In the genomic region with DNA sequence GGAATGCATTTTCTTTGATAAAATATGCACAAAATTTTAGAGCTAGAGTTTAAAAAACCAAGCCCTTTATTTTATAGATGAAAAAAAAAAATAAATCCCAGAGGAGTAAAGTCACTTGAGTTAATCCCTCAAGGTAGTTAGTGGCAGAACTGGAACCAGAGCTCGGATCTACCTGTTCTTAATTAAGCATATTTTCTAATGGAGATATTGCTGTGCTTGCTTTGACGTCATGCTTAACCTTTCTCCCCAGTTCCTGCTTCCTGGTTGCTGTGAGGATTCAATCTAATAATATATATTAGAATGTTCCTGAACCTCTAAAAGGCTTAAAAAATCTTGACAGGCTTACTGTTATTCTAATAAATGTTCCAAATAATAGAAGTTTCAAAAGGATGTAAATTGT, we compare ENCODE assay signal across 21 cellular contexts.
"Had no signal": no experiment of that assay in that cellular context is flagged by ENCODE, and none has a peak within 500 bp of the region (broad histone marks: within the 10 kb centered on the region; RNA-seq: fewer than 3 reads in every experiment).

No MANE protein-coding gene starts in this region.

- DNase-seq: colonic mucosa; cortex of kidney; effector CD8-positive, alpha-beta T cell; effector memory CD8-positive, alpha-beta T cell; esophagus squamous epithelium; foreskin fibroblast; foreskin melanocyte; gastrocnemius medialis; heart left ventricle; hypothalamus; immature natural killer cell; left cardiac atrium; left lung; left ventricle myocardium superior; lower lobe of right lung; mesenchymal stem cell; mucosa of descending colon; naive B cell had no signal

- H3K27ac ChIP-seq: colonic mucosa, esophagus squamous epithelium, gastrocnemius medialis, heart left ventricle, hepatocyte, left lung, lower lobe of right lung had no signal

- ATAC-seq: effector memory CD8-positive, alpha-beta T cell; gastrocnemius medialis; heart left ventricle; left cardiac atrium; left lung; left ventricle myocardium superior; lower lobe of right lung; mucosa of descending colon had no signal

- H3K4me3 Mint-ChIP-seq: dendritic cell treated with granulocyte-macrophage colony-stimulating factor and Interleukin-4, amounts not matched to agents 40 ng/mL and 50 ng/mL, for 4 days; effector memory CD8-positive, alpha-beta T cell; immature natural killer cell; mesothelial cell of epicardium; naive B cell had no signal

- H3K9me3 Mint-ChIP-seq: effector memory CD8-positive, alpha-beta T cell; immature natural killer cell; mesothelial cell of epicardium had no signal

- H3K4me1 Mint-ChIP-seq: immature natural killer cell, mesothelial cell of epicardium, naive B cell had no signal

- H3K79me2 ChIP-seq: hepatocyte had no signal

- H3K4me2 ChIP-seq: hepatocyte had no signal

- H3K4me1 ChIP-seq: colonic mucosa, esophagus squamous epithelium, heart left ventricle, left lung, lower lobe of right lung had no signal

- H3K27ac Mint-ChIP-seq: dendritic cell treated with granulocyte-macrophage colony-stimulating factor and Interleukin-4, amounts not matched to agents 40 ng/mL and 50 ng/mL, for 4 days; effector memory CD8-positive, alpha-beta T cell; immature natural killer cell; mesothelial cell of epicardium; naive B cell had no signal

- H3K4me3 ChIP-seq: colonic mucosa, esophagus squamous epithelium, gastrocnemius medialis, heart left ventricle, hepatocyte, left lung, lower lobe of right lung, mucosa of descending colon had no signal

- H3K36me3 Mint-ChIP-seq: immature natural killer cell, mesothelial cell of epicardium, naive B cell had no signal

- H3K9me3 ChIP-seq: colonic mucosa, esophagus squamous epithelium, gastrocnemius medialis, heart left ventricle, left lung, lower lobe of right lung, mucosa of descending colon had no signal

- H3K27me3 ChIP-seq: colonic mucosa, esophagus squamous epithelium, gastrocnemius medialis, heart left ventricle, hepatocyte, left lung had no signal

- H3K36me3 ChIP-seq: colonic mucosa, esophagus squamous epithelium, gastrocnemius medialis, heart left ventricle, left lung, lower lobe of right lung had no signal

- H3K27me3 Mint-ChIP-seq: dendritic cell treated with granulocyte-macrophage colony-stimulating factor and Interleukin-4, amounts not matched to agents 40 ng/mL and 50 ng/mL, for 4 days had no signal

- H2AFZ ChIP-seq: hepatocyte had no signal
